8 cellular contexts compared by ENCODE assay signal in the genomic region with DNA sequence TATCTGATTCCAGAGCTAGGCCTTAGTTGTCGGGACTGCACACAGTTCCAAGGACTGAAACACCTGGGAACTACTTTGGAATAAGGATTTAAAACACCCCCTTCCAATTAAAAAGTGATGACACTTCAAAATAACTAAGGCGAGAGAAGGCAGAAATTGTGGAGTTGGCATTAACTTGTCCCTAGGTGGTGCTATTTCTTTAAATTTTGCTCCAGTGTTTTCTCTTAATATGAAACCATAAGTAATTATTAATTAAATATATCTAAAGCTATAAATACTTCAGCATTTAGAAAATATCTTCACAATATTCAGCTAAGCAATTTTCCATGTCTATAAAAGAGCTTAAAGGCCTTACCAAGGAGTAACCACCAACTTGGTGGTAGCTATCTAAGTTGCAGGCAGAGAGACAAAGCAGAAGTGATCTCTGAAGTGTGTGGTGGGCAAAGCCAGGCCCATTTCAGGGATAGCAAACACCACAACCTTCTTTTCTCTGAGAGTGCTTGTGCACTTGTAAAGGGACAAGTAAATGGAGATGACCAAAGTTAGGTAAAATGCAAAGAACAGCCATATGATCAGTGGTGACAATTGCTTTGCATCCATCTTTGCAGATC.
DNase-seq lines count a peak whose midpoint lies in the region; ATAC-seq, FAIRE-seq and TF ChIP-seq lines count a peak whose summit lies in the region.

No MANE protein-coding gene starts in this region.

- DNase-seq in activated T-cell treated with anti-CD3 and anti-CD28 coated beads, Interleukin-2, amount 50 U/mL, for 72 hours: no peak
- DNase-seq in activated T-cell treated with anti-CD3 and anti-CD28 coated beads, Interleukin-2, amount 50 U/mL, for 4 hours: no peak
- DNase-seq in H9 (no peak), NCI-H2171 treated with DMSO at 0.1 percent for 48 hours (lab: John Stamatoyannopoulos, UW) (peak; percentile 66), astrocyte (ENCODE audit: low read depth) (no peak), kidney glomerular epithelial cell (lab: John Stamatoyannopoulos, UW) (peak; percentile 62), COLO668 (lab: John Stamatoyannopoulos, UW; ENCODE audit: unreplicated experiment) (no peak), suprapubic skin (ENCODE audit: low spot score in 2 of 2) (no peak)

- H2AK5ac ChIP-seq in H9 (ENCODE audit: insufficient read length, low read length): no peak overlapping the region

- H3K4me3 ChIP-seq in astrocyte (ENCODE audit: insufficient read depth, low read depth, low read length): no peak overlapping the region
- no peak overlapping the region for H3K4me3 ChIP-seq in suprapubic skin

- no peaks in the 10 kb centered on the region for H3K23me2 ChIP-seq in H9 (ENCODE audit: insufficient read length, low read depth, low read length, poor library complexity, severe bottlenecking)

- peak overlapping the region; percentile 98 for H2AFZ ChIP-seq in H9 (ENCODE audit: low read length)
- H2AFZ ChIP-seq in astrocyte (ENCODE audit: low read depth, low read length): peak overlapping the region; percentile 10

- peak overlapping the region; percentile 49 for H3K27ac Mint-ChIP-seq in activated T-cell treated with anti-CD3 and anti-CD28 coated beads, Interleukin-2, amount 50 U/mL, for 72 hours
- H3K27ac Mint-ChIP-seq in H9 (no peak overlapping the region), astrocyte (ENCODE audit: unreplicated experiment) (no peak overlapping the region)

- no peak overlapping the region for H4K8ac ChIP-seq in H9 (replicated peaks; ENCODE audit: insufficient read length, low read depth, low read length)

- TF ChIP-seq CTCF in H9 (conservative IDR thresholded peaks at IDR 0.05) (peak; percentile 85), astrocyte (IDR thresholded peaks at IDR 0.05; ENCODE audit: insufficient read depth, low read depth, low read length) (peak; percentile 57), suprapubic skin (IDR thresholded peaks at IDR 0.05) (peak in 1 of 2 donors; percentile 42)

- no CpG with 5 or more reads among the region's 2 CpGs for WGBS in H9 (ENCODE audit: extremely low coverage, insufficient read length, low lambda C conversion rate)
- 5% methylated on average over 2 of the region's 2 CpGs for WGBS in suprapubic skin

- H3K9ac ChIP-seq in H9 (ENCODE audit: extremely low read depth, insufficient read length, low read length): no peak overlapping the region
- H3K9ac ChIP-seq in astrocyte (ENCODE audit: low read length): no peak overlapping the region

- H3K4me1 ChIP-seq in H9 (ENCODE audit: insufficient read depth, low read length) (no peaks in the 10 kb centered on the region), astrocyte (ENCODE audit: insufficient read depth, low read length) (peaks cover 8% of the 10 kb centered on the region), suprapubic skin (peaks cover 12% of the 10 kb centered on the region)

- H2BK12ac ChIP-seq in H9 (ENCODE audit: insufficient read length, low read depth, low read length): no peak overlapping the region

- H3K4me3 Mint-ChIP-seq in activated T-cell treated with anti-CD3 and anti-CD28 coated beads, Interleukin-2, amount 50 U/mL, for 72 hours: no peak overlapping the region
- H3K4me3 Mint-ChIP-seq in activated T-cell treated with anti-CD3 and anti-CD28 coated beads, Interleukin-2, amount 50 U/mL, for 4 hours: no peak overlapping the region
- no peak overlapping the region for H3K4me3 Mint-ChIP-seq in H9
- H3K4me3 Mint-ChIP-seq in astrocyte (ENCODE audit: unreplicated experiment): no peak overlapping the region

- no peaks in the 10 kb centered on the region for H3K79me2 ChIP-seq in H9 (ENCODE audit: insufficient read depth, low read length)
- H3K79me2 ChIP-seq in astrocyte (ENCODE audit: insufficient read depth, low read length): no peaks in the 10 kb centered on the region

- no peak overlapping the region for H2BK120ac ChIP-seq in H9 (ENCODE audit: low read depth, low read length, poor library complexity, severe bottlenecking)

- H4K20me1 ChIP-seq in H9 (ENCODE audit: control insufficient read depth, insufficient read depth, insufficient read length): no peaks in the 10 kb centered on the region
- H4K20me1 ChIP-seq in astrocyte (ENCODE audit: insufficient read depth, low read length): no peaks in the 10 kb centered on the region

- no peaks in the 10 kb centered on the region for H3K79me1 ChIP-seq in H9 (ENCODE audit: insufficient read depth, low read depth, low read length, poor library complexity, severe bottlenecking)

- H3K18ac ChIP-seq in H9 (ENCODE audit: insufficient read length, low read depth, low read length): no peak overlapping the region

- peak; percentile 66 for FAIRE-seq in astrocyte (lab: Jason Lieb, UNC)

- peaks cover 30% of the 10 kb centered on the region for H3K4me1 Mint-ChIP-seq in activated T-cell treated with anti-CD3 and anti-CD28 coated beads, Interleukin-2, amount 50 U/mL, for 72 hours (ENCODE audit: low read depth)
- peaks cover 28% of the 10 kb centered on the region for H3K4me1 Mint-ChIP-seq in activated T-cell treated with anti-CD3 and anti-CD28 coated beads, Interleukin-2, amount 50 U/mL, for 4 hours (ENCODE audit: low read depth)
- H3K4me1 Mint-ChIP-seq in H9 (no peaks in the 10 kb centered on the region), astrocyte (ENCODE audit: low read depth, unreplicated experiment) (no peaks in the 10 kb centered on the region)

- TF ChIP-seq POLR2A in suprapubic skin (IDR thresholded peaks at IDR 0.05): no peak

- H2BK5ac ChIP-seq in H9 (ENCODE audit: insufficient read length, low read length): no peak overlapping the region

- no peak overlapping the region for H4K5ac ChIP-seq in H9 (ENCODE audit: insufficient read length, low read depth, low read length)

- no peaks in the 10 kb centered on the region for H3K27me3 ChIP-seq in H9 (ENCODE audit: insufficient read depth, low read length)
- no peaks in the 10 kb centered on the region for H3K27me3 ChIP-seq in astrocyte (ENCODE audit: insufficient read depth, low read length)
- no peaks in the 10 kb centered on the region for H3K27me3 ChIP-seq in suprapubic skin

- H3K4ac ChIP-seq in H9 (ENCODE audit: low read depth, low read length): no peak overlapping the region

- no peaks in the 10 kb centered on the region for H3K9me3 Mint-ChIP-seq in activated T-cell treated with anti-CD3 and anti-CD28 coated beads, Interleukin-2, amount 50 U/mL, for 72 hours
- H3K9me3 Mint-ChIP-seq in activated T-cell treated with anti-CD3 and anti-CD28 coated beads, Interleukin-2, amount 50 U/mL, for 4 hours: no peaks in the 10 kb centered on the region
- H3K9me3 Mint-ChIP-seq in H9 (no peaks in the 10 kb centered on the region), astrocyte (ENCODE audit: unreplicated experiment) (no peaks in the 10 kb centered on the region)

- H4K91ac ChIP-seq in H9 (ENCODE audit: insufficient read length, low read depth, low read length): no peak overlapping the region

- H3K36me3 Mint-ChIP-seq in activated T-cell treated with anti-CD3 and anti-CD28 coated beads, Interleukin-2, amount 50 U/mL, for 72 hours (ENCODE audit: insufficient read depth in 2 of 2): peaks cover 2 to 10% of the 10 kb centered on the region in 2 donors
- peaks cover 20% of the 10 kb centered on the region for H3K36me3 Mint-ChIP-seq in activated T-cell treated with anti-CD3 and anti-CD28 coated beads, Interleukin-2, amount 50 U/mL, for 4 hours (ENCODE audit: insufficient read depth)
- H3K36me3 Mint-ChIP-seq in H9 (ENCODE audit: insufficient read depth in 1 of 3, low read depth in 3 of 3) (no peaks in the 10 kb centered on the region), astrocyte (ENCODE audit: low read depth, unreplicated experiment) (no peaks in the 10 kb centered on the region)

- H3K14ac ChIP-seq in H9 (ENCODE audit: insufficient read depth, low read length): no peak overlapping the region

- H3K27ac ChIP-seq in H9 (ENCODE audit: insufficient read length, low read depth, low read length) (no peak overlapping the region), astrocyte (ENCODE audit: low read depth, low read length) (no peak overlapping the region), suprapubic skin (no peak overlapping the region)

- H3T11ph ChIP-seq in H9 (ENCODE audit: low read length): no peak overlapping the region

- H3K27me3 Mint-ChIP-seq in activated T-cell treated with anti-CD3 and anti-CD28 coated beads, Interleukin-2, amount 50 U/mL, for 72 hours (ENCODE audit: low read depth): no peaks in the 10 kb centered on the region
- H3K27me3 Mint-ChIP-seq in activated T-cell treated with anti-CD3 and anti-CD28 coated beads, Interleukin-2, amount 50 U/mL, for 4 hours (ENCODE audit: low read depth): no peaks in the 10 kb centered on the region
- no peaks in the 10 kb centered on the region for H3K27me3 Mint-ChIP-seq in H9 (ENCODE audit: low read depth)
- H3K27me3 Mint-ChIP-seq in astrocyte (ENCODE audit: low read depth, unreplicated experiment): no peaks in the 10 kb centered on the region

- no peak for ATAC-seq in activated T-cell treated with anti-CD3 and anti-CD28 coated beads, Interleukin-2, amount 50 U/mL, for 72 hours (replicated peaks in 1 of 2)
- no peak for ATAC-seq in activated T-cell treated with anti-CD3 and anti-CD28 coated beads, Interleukin-2, amount 50 U/mL, for 4 hours

- no peak overlapping the region for H3K23ac ChIP-seq in H9 (ENCODE audit: insufficient read length, low read depth, low read length)

- H3K36me3 ChIP-seq in astrocyte (ENCODE audit: insufficient read depth, low read length) (no peaks in the 10 kb centered on the region), suprapubic skin (no peaks in the 10 kb centered on the region)

- no peak for TF ChIP-seq EP300 in suprapubic skin (IDR thresholded peaks at IDR 0.05)

- H2BK15ac ChIP-seq in H9 (ENCODE audit: low read depth, low read length): no peak overlapping the region

- H3K4me2 ChIP-seq in H9 (ENCODE audit: insufficient read depth, insufficient read length, low read length) (no peak overlapping the region), astrocyte (ENCODE audit: low read length) (no peak overlapping the region)

- no peak overlapping the region for H3K56ac ChIP-seq in H9 (ENCODE audit: insufficient read length, low read depth, low read length)

- no peak overlapping the region for H2BK20ac ChIP-seq in H9 (ENCODE audit: low read depth, low read length, poor library complexity, severe bottlenecking)

- H3K9me3 ChIP-seq in H9 (ENCODE audit: control insufficient read depth, low read depth, low read length) (no peaks in the 10 kb centered on the region), astrocyte (ENCODE audit: insufficient read depth, low read depth, low read length) (no peaks in the 10 kb centered on the region), suprapubic skin (no peaks in the 10 kb centered on the region)

Comparison
In these comparisons a context has a peak if more than half of its experiments do, and no peak if none do; other contexts are left out.
1. DNase-seq: peak in NCI-H2171 treated with DMSO at 0.1 percent for 48 hours (single experiment) and kidney glomerular epithelial cell (single experiment); none in activated T-cell treated with anti-CD3 and anti-CD28 coated beads, Interleukin-2, amount 50 U/mL, for 72 hours (0 of 2), activated T-cell treated with anti-CD3 and anti-CD28 coated beads, Interleukin-2, amount 50 U/mL, for 4 hours (single experiment), H9 (single experiment), astrocyte (single experiment), COLO668 (single experiment) and suprapubic skin (0 of 2).